20 cellular contexts compared by ENCODE assay signal in genomic region chr9:87668722-87669121, GRCh38. TPM values are rescaled to one million over a fixed set of nuclear protein-coding genes. Genes with fewer than 3 reads are reported as not detected.
DNase-seq lines count a peak whose midpoint lies in the region; ATAC-seq, FAIRE-seq and TF ChIP-seq lines count a peak whose summit lies in the region.
"Had no signal": no experiment of that assay in that cellular context is flagged by ENCODE, and none has a peak within 500 bp of the region (broad histone marks: within the 10 kb centered on the region; RNA-seq: fewer than 3 reads in every experiment).

No MANE protein-coding gene starts in this region.

- TF ChIP-seq CTCF in A673 (conservative IDR thresholded peaks at IDR 0.05; ENCODE audit: low read depth, low read length) = no peak
- no peak for TF ChIP-seq CTCF in esophagus muscularis mucosa (IDR thresholded peaks at IDR 0.05)
- TF ChIP-seq CTCF in pancreas (IDR thresholded peaks at IDR 0.05) = no peak
- no peak for TF ChIP-seq CTCF in upper lobe of left lung (IDR thresholded peaks at IDR 0.05)

- peak overlapping the region; percentile 42 for H3K27ac ChIP-seq in A673 (ENCODE audit: low read depth, low read length, poor library complexity, severe bottlenecking)
- no peak overlapping the region for H3K27ac ChIP-seq in esophagus muscularis mucosa (replicated peaks in 1 of 4)
- peak overlapping the region in 3 of 4 donors; percentile 34 to 50 (median 47) for H3K27ac ChIP-seq in pancreas
- H3K27ac ChIP-seq in upper lobe of left lung = no peak overlapping the region
- H3K27ac ChIP-seq: 22Rv1 had no signal

- POLR2A ChIA-PET in A673 (lab: Charles Lee; ENCODE audit: low non-redundant PET) = no interaction called here

- no peaks in the 10 kb centered on the region for H3K4me1 ChIP-seq in A673 (ENCODE audit: insufficient read depth, low read length, poor library complexity, severe bottlenecking)
- peaks cover 0 to 6% (median 0%) of the 10 kb centered on the region in 4 donors for H3K4me1 ChIP-seq in esophagus muscularis mucosa
- peaks cover 0 to 7% (median 0%) of the 10 kb centered on the region in 3 donors for H3K4me1 ChIP-seq in pancreas
- H3K4me1 ChIP-seq in upper lobe of left lung = no peaks in the 10 kb centered on the region

- H3K27me3 ChIP-seq in A673 (replicated peaks; ENCODE audit: insufficient read depth, low read depth, low read length, poor library complexity) (no peaks in the 10 kb centered on the region), esophagus muscularis mucosa (no peaks in the 10 kb centered on the region), pancreas (no peaks in the 10 kb centered on the region), upper lobe of left lung (no peaks in the 10 kb centered on the region)

- WGBS in esophagus muscularis mucosa = 86% methylated on average over 4 of the region's 4 CpGs
- 31 to 39% methylated on average over 4 of the region's 4 CpGs for WGBS in pancreas, 2 donors
- 76 to 83% methylated on average over 4 of the region's 4 CpGs for WGBS in upper lobe of left lung, 2 donors

- TF ChIP-seq POLR2A in esophagus muscularis mucosa (IDR thresholded peaks at IDR 0.05; ENCODE audit: low read depth) (no peak), upper lobe of left lung (IDR thresholded peaks at IDR 0.05) (no peak)

- peaks cover 16% of the 10 kb centered on the region for H3K9me3 ChIP-seq in A673 (ENCODE audit: low read depth, low read length, poor library complexity, severe bottlenecking)
- peaks cover 0 to 8% (median 0%) of the 10 kb centered on the region in 4 donors for H3K9me3 ChIP-seq in esophagus muscularis mucosa
- no peaks in the 10 kb centered on the region for H3K9me3 ChIP-seq in pancreas
- peaks cover 0 to 14% (median 3%) of the 10 kb centered on the region in 4 donors for H3K9me3 ChIP-seq in upper lobe of left lung

- TF ChIP-seq EP300 in esophagus muscularis mucosa (IDR thresholded peaks at IDR 0.05) (no peak), upper lobe of left lung (IDR thresholded peaks at IDR 0.05) (no peak)

- H3K36me3 ChIP-seq in A673 (ENCODE audit: insufficient read depth, low read length, poor library complexity, severe bottlenecking) (peaks cover 98% of the 10 kb centered on the region), esophagus muscularis mucosa (peaks cover 0 to 80% (median 21%) of the 10 kb centered on the region in 4 donors), pancreas (peaks cover 0 to 30% (median 0%) of the 10 kb centered on the region in 3 donors), upper lobe of left lung (peaks cover 7 to 20% (median 11%) of the 10 kb centered on the region in 4 donors)

- DNase-seq in A673 (ENCODE audit: low spot score) = no peak
- peak; percentile 84 for DNase-seq in esophagus muscularis mucosa (ENCODE audit: extremely low spot score)
- no peak for DNase-seq in pancreas
- DNase-seq in upper lobe of left lung = no peak
- no peak for DNase-seq in NCI-H524 treated with DMSO at 0.1 percent for 48 hours (lab: John Stamatoyannopoulos, UW)
- no peak for DNase-seq in AG08395 (ENCODE audit: low spot score)
- DNase-seq: ACHN; C1 segment of cervical spinal cord; Calu3; CD4-positive, alpha-beta memory T cell; COR-L47; DMS153; EL; GDM1 had no signal

- no peak for FAIRE-seq in pancreas (lab: Jason Lieb, UNC)
- FAIRE-seq: A204.1, GM12878, GM19239 had no signal

- intact Hi-C loops in A673 (cut with micrococcal nuclease; ENCODE audit: unreplicated experiment) = loop anchor here (10.0 kb wide), 2 partner anchors 264 to 1254 kb away; no protein-coding TSS in a partner anchor
- intact Hi-C loops in esophagus muscularis mucosa (cut with DNase I) = no loop called here
- intact Hi-C loops in pancreas (cut with DNase I) = loop anchor here in 1 of 3 donors (10.0 kb wide), 1 partner anchor 164 kb away; no protein-coding TSS in a partner anchor

- BruUV-seq in A673 (replicated peaks; lab: Mats Ljungman, UMichigan) = no TSS peak

- H3K4me3 ChIP-seq in A673 (ENCODE audit: low read depth, low read length, poor library complexity, severe bottlenecking) = no peak overlapping the region
- no peak overlapping the region for H3K4me3 ChIP-seq in esophagus muscularis mucosa
- H3K4me3 ChIP-seq in pancreas = peak overlapping the region in 2 of 4 donors; percentile 11 to 32
- H3K4me3 ChIP-seq in upper lobe of left lung = no peak overlapping the region
- H3K4me3 ChIP-seq: GM12878, GM23338 had no signal

- CTCF ChIA-PET in A673 (lab: Charles Lee) = interaction anchor here (0.5 kb wide), 1 partner anchor 319 kb away, joined by 5 read pairs; no protein-coding TSS in a partner anchor

- ATAC-seq in pancreas (peak; percentile 28 to 69 (median 64)), upper lobe of left lung (ENCODE audit: low FRiP score in 2 of 2) (no peak)
- ATAC-seq: GM12878, GM23338, HCT116 had no signal

RNA-seq across cellular contexts. Expression of gene CTSL, which starts 57.2 kb away (rescaled TPM):
- total RNA-seq in A673 (2021) = 17.0 and 21.0 TPM in 2 replicates
- 100 to 1,000 TPM in 1 of 4 donors, 10 to 100 TPM in 3; 71.4 to 387 (median 94.5) TPM for total RNA-seq in esophagus muscularis mucosa
- total RNA-seq in pancreas = 10 to 100 TPM; 37.6 to 67.7 (median 42.6) TPM
- polyA plus RNA-seq in pancreas = 10 to 100 TPM; 33.8 to 64.1 TPM
- total RNA-seq in upper lobe of left lung = 100 to 1,000 TPM in 4 of 6 donors, 10 to 100 TPM in 2; 71.4 to 198 (median 144) TPM

Comparison
In these comparisons a context has a peak if more than half of its experiments do, and no peak if none do; other contexts are left out.
1. H3K27ac ChIP-seq: peak in A673 (single experiment) and pancreas (3 of 4); none in esophagus muscularis mucosa (0 of 4) and upper lobe of left lung (0 of 4).
2. ATAC-seq: peak in pancreas (4 of 4); none in upper lobe of left lung (0 of 2).